In the genomic region with DNA sequence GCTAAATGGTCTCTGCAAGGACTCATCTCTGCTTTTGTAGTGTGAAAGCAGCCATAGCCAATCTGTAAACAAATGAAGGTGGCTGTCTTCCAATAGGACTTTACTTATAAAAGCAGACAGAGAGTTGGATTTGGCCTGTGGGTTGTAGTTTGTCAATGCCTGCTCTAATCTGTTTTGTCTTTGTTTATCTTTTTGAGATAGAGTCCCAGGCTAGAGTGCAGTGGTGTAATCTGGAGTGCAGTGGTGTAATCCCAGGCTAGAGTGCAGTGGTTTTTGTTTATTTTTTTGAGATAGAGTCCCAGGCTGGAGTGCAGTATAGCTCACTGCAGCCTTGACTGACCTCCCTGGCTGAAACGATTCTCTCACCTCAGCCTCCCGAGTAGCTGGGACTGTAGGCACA, we compare ENCODE assay signal across 1 cellular context.
TF ChIP-seq lines count a peak whose summit lies in the region.

No MANE protein-coding gene starts in this region.

TF ChIP-seq in K562, 482 proteins besides CTCF, POLR2A, EP300 and RAD21:
- TF ChIP-seq, protein P1, sequence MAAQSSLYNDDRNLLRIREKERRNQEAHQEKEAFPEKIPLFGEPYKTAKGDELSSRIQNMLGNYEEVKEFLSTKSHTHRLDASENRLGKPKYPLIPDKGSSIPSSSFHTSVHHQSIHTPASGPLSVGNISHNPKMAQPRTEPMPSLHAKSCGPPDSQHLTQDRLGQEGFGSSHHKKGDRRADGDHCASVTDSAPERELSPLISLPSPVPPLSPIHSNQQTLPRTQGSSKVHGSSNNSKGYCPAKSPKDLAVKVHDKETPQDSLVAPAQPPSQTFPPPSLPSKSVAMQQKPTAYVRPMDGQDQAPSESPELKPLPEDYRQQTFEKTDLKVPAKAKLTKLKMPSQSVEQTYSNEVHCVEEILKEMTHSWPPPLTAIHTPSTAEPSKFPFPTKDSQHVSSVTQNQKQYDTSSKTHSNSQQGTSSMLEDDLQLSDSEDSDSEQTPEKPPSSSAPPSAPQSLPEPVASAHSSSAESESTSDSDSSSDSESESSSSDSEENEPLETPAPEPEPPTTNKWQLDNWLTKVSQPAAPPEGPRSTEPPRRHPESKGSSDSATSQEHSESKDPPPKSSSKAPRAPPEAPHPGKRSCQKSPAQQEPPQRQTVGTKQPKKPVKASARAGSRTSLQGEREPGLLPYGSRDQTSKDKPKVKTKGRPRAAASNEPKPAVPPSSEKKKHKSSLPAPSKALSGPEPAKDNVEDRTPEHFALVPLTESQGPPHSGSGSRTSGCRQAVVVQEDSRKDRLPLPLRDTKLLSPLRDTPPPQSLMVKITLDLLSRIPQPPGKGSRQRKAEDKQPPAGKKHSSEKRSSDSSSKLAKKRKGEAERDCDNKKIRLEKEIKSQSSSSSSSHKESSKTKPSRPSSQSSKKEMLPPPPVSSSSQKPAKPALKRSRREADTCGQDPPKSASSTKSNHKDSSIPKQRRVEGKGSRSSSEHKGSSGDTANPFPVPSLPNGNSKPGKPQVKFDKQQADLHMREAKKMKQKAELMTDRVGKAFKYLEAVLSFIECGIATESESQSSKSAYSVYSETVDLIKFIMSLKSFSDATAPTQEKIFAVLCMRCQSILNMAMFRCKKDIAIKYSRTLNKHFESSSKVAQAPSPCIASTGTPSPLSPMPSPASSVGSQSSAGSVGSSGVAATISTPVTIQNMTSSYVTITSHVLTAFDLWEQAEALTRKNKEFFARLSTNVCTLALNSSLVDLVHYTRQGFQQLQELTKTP (IDR thresholded peaks at IDR 0.05; ENCODE audit: low read depth in 1 of 2, partially characterized antibody in 2 of 2) = peak in 1 of 2 experiments; percentile 57
- TF ChIP-seq KDM1A (IDR thresholded peaks at IDR 0.05) (peak; percentile 46 to 55; a peak in 2 of 4 replicates), ZNF274 (IDR thresholded peaks at IDR 0.05; ENCODE audit: borderline replicate concordance, low read depth, low read length) (no peak), CEBPB (tag; IDR thresholded peaks at IDR 0.05) (peak; percentile 40; the same call in 1 of the 2 replicates), HDAC1 (IDR thresholded peaks at IDR 0.05) (0 out of 4 replicates have a peak, but pooled peaks of 1 of the 2 experiments have one; percentile 40), ARID1B (IDR thresholded peaks at IDR 0.05) (peak; percentile 44), MEIS2 (IDR thresholded peaks at IDR 0.05; ENCODE audit: partially characterized antibody) (peak; percentile 8), CBX3 (IDR thresholded peaks at IDR 0.05; ENCODE audit: borderline replicate concordance in 1 of 2, low read length in 2 of 2) (no peak), SOX6 (IDR thresholded peaks at IDR 0.05) (peak; percentile 67; the same call in 1 of the 2 replicates), NFATC3 (IDR thresholded peaks at IDR 0.05) (peak; percentile 86), PCBP2 (IDR thresholded peaks at IDR 0.05; ENCODE audit: low read depth, low read length, poor library complexity, severe bottlenecking) (no peak), PPARD (CRISPR knock-in tag; IDR thresholded peaks at IDR 0.05) (no peak), RCOR1 (IDR thresholded peaks at IDR 0.05; ENCODE audit: borderline replicate concordance in 1 of 2, low read depth in 2 of 2, low read length in 2 of 2) (peak in 1 of 2 experiments; percentile 85; a peak in 2 of 4 replicates), DPF2 (IDR thresholded peaks at IDR 0.05) (0 out of 2 replicates have a peak, but pooled peaks have one; percentile 30), CBFA2T3 (IDR thresholded peaks at IDR 0.05) (0 out of 2 replicates have a peak, but pooled peaks have one; percentile 26), FOXK2 (conservative IDR thresholded peaks at IDR 0.05 in 1 of 2, IDR thresholded peaks at IDR 0.05 in 1 of 2; ENCODE audit: low read depth in 2 of 2) (peak in 1 of 2 experiments; percentile 62; a peak in 2 of 4 replicates)
- TF ChIP-seq, protein P2, sequence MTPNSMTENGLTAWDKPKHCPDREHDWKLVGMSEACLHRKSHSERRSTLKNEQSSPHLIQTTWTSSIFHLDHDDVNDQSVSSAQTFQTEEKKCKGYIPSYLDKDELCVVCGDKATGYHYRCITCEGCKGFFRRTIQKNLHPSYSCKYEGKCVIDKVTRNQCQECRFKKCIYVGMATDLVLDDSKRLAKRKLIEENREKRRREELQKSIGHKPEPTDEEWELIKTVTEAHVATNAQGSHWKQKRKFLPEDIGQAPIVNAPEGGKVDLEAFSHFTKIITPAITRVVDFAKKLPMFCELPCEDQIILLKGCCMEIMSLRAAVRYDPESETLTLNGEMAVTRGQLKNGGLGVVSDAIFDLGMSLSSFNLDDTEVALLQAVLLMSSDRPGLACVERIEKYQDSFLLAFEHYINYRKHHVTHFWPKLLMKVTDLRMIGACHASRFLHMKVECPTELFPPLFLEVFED (CRISPR knock-in tag; conservative IDR thresholded peaks at IDR 0.05) = no peak
TF ChIP-seq in K562: peak in this region for 12.
